Comparison of ENCODE assay signal across 22 cellular contexts in genomic region chr7:14235056-14235455, GRCh38.
"Had no signal": no experiment of that assay in that cellular context is flagged by ENCODE, and none has a peak within 500 bp of the region (broad histone marks: within the 10 kb centered on the region; RNA-seq: fewer than 3 reads in every experiment).

No MANE protein-coding gene starts in this region.

- H3K36me3 Mint-ChIP-seq: immature natural killer cell; natural killer cell treated with Interleukin-12 subunit alpha and Interleukin-12 subunit beta and Interleukin-15 and Interleukin-18, amount 100 ng/mL, for 72 hours; type B pancreatic cell had no signal

- DNase-seq: dermis blood vessel endothelial cell; endodermal cell; erythroblast; foreskin fibroblast; glutamatergic neuron; immature natural killer cell; left ventricle myocardium inferior; mesenchymal stem cell; midbrain; posterior cingulate gyrus; small intestine; stimulated activated CD4-positive, alpha-beta T cell treated with anti-CD3 and anti-CD28 coated beads, Interleukin-12 subunit alpha, Interleukin-12 subunit beta, amount 100 ng/mL, for 4 hours; stimulated activated CD4-positive, alpha-beta T cell treated with anti-CD3 and anti-CD28 coated beads, Interleukin-2, amount 100 ng/mL, for 48 hours; stimulated activated naive CD8-positive, alpha-beta T cell treated with anti-CD3 and anti-CD28 coated beads, Interleukin-15, Interleukin-2, amounts not matched to agents 100 U/mL and 50 U/mL, for 24 hours; thyroid gland had no signal

- H3K4me1 ChIP-seq: gastroesophageal sphincter, left ventricle myocardium inferior, right atrium auricular region, suprapubic skin, thyroid gland had no signal

- H3K9me3 ChIP-seq: gastroesophageal sphincter, left ventricle myocardium inferior, right atrium auricular region, suprapubic skin, thyroid gland had no signal

- H3K27ac ChIP-seq: gastroesophageal sphincter, left ventricle myocardium inferior, right atrium auricular region, suprapubic skin, thyroid gland had no signal

- H3K4me3 ChIP-seq: gastroesophageal sphincter, left ventricle myocardium inferior, lung, right atrium auricular region, suprapubic skin, thyroid gland had no signal

- H3K9me3 Mint-ChIP-seq: central memory CD8-positive, alpha-beta T cell; endodermal cell; type B pancreatic cell had no signal

- H3K4me1 Mint-ChIP-seq: central memory CD8-positive, alpha-beta T cell; immature natural killer cell had no signal

- H3K27me3 ChIP-seq: gastroesophageal sphincter, right atrium auricular region, suprapubic skin, thyroid gland had no signal

- H3K4me3 Mint-ChIP-seq: central memory CD8-positive, alpha-beta T cell; endodermal cell; immature natural killer cell; natural killer cell treated with Interleukin-12 subunit alpha and Interleukin-12 subunit beta and Interleukin-15 and Interleukin-18, amount 100 ng/mL, for 72 hours; type B pancreatic cell had no signal

- ATAC-seq: gastroesophageal sphincter; natural killer cell treated with Interleukin-12 subunit alpha and Interleukin-12 subunit beta and Interleukin-15 and Interleukin-18, amount 100 ng/mL, for 72 hours; stimulated activated naive CD8-positive, alpha-beta T cell treated with anti-CD3 and anti-CD28 coated beads, Interleukin-15, Interleukin-2, amounts not matched to agents 100 U/mL and 50 U/mL, for 24 hours had no signal

- H3K36me3 ChIP-seq: gastroesophageal sphincter, left ventricle myocardium inferior, right atrium auricular region, suprapubic skin, thyroid gland had no signal

- H3K27ac Mint-ChIP-seq: endodermal cell; immature natural killer cell; natural killer cell treated with Interleukin-12 subunit alpha and Interleukin-12 subunit beta and Interleukin-15 and Interleukin-18, amount 100 ng/mL, for 72 hours; type B pancreatic cell had no signal

- H3K27me3 Mint-ChIP-seq: central memory CD8-positive, alpha-beta T cell; natural killer cell treated with Interleukin-12 subunit alpha and Interleukin-12 subunit beta and Interleukin-15 and Interleukin-18, amount 100 ng/mL, for 72 hours; type B pancreatic cell had no signal
